Comparison of ENCODE assay signal across 17 cellular contexts in the genomic region with DNA sequence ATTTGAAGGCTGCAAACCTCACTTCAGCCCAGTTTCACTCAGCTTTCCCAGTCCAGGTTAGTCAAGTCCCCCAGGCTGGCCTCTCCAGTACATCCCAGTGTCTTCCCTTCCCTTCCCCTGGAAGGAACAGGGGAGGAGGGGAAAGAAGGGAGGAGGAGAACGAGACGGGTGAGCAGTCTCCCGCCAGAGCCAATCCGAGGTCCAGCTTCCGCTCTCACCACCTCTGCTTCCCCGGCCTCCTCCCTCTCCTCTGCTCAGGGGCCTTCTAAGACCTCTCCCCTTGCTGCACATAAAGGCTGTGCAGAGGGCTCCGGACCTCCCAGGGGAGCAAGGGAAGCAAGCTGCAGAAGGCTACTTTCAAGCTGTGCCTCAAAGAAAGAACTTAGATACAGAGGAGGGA. TPM values are rescaled to one million over a fixed set of nuclear protein-coding genes. Genes with fewer than 3 reads are reported as not detected.
DNase-seq lines count a peak whose midpoint lies in the region; ATAC-seq, FAIRE-seq and TF ChIP-seq lines count a peak whose summit lies in the region.
"Had no signal": no experiment of that assay in that cellular context is flagged by ENCODE, and none has a peak within 500 bp of the region (broad histone marks: within the 10 kb centered on the region; RNA-seq: fewer than 3 reads in every experiment).

No MANE protein-coding gene starts in this region.

- no peak for ATAC-seq in CD8-positive, alpha-beta T cell
- ATAC-seq: gastroesophageal sphincter had no signal

- no peaks in the 10 kb centered on the region for H3K36me3 Mint-ChIP-seq in brain
- H3K36me3 Mint-ChIP-seq in neural progenitor cell, result peaks cover 4% of the 10 kb centered on the region
- H3K36me3 Mint-ChIP-seq in CD8-positive, alpha-beta T cell, result no peaks in the 10 kb centered on the region

- no peaks in the 10 kb centered on the region for H4K20me1 ChIP-seq in neural progenitor cell (ENCODE audit: low read depth)

- CTCF ChIA-PET in CD8-positive, alpha-beta T cell (lab: Charles Lee), result interaction anchor here (0.8 to 8.4 kb wide), 8 partner anchors 9 to 122 kb away, joined by 3 to 78 read pairs (median 32); a partner anchor contains a TSS

- H3K79me2 ChIP-seq in neural progenitor cell (ENCODE audit: low read depth), result no peaks in the 10 kb centered on the region

- POLR2A ChIA-PET in CD8-positive, alpha-beta T cell (lab: Charles Lee), result interaction anchor here (2.9 kb wide), 1 partner anchor 11 kb away, joined by 27 read pairs; no protein-coding TSS in a partner anchor

- intact Hi-C loops in CD8-positive, alpha-beta T cell (cut with DNase I, micrococcal nuclease), result no loop called here

- H3K4me2 ChIP-seq in neural progenitor cell, result peak overlapping the region; percentile 61

- TF ChIP-seq CTCF in brain (conservative IDR thresholded peaks at IDR 0.05), result no peak
- no peak for TF ChIP-seq CTCF in neural progenitor cell (IDR thresholded peaks at IDR 0.05)
- no peak for TF ChIP-seq CTCF in CD8-positive, alpha-beta T cell (IDR thresholded peaks at IDR 0.05)

- H3K36me3 ChIP-seq in HUES6 (ENCODE audit: control insufficient read depth, insufficient read depth, low read length) (no peaks in the 10 kb centered on the region; the same call in 1 of the 2 replicates), neural progenitor cell (no peaks in the 10 kb centered on the region)
- H3K36me3 ChIP-seq in CD8-positive, alpha-beta T cell (ENCODE audit: insufficient read depth, low read length), result no peaks in the 10 kb centered on the region
- H3K36me3 ChIP-seq: gastroesophageal sphincter, neutrophil had no signal

- no peak for FAIRE-seq in GM19239 (lab: Jason Lieb, UNC)
- FAIRE-seq: astrocyte, RCC 7860 had no signal

- H3K27me3 Mint-ChIP-seq in brain (peaks cover 73% of the 10 kb centered on the region), neural progenitor cell (ENCODE audit: insufficient read depth, low read depth) (peaks cover 16% of the 10 kb centered on the region)
- peaks cover 7% of the 10 kb centered on the region for H3K27me3 Mint-ChIP-seq in CD8-positive, alpha-beta T cell (ENCODE audit: low read depth)

- no peak overlapping the region for H3K27ac ChIP-seq in HUES6 (ENCODE audit: low read depth, low read length)
- peak overlapping the region; percentile 52 for H3K27ac ChIP-seq in neural progenitor cell
- no peak overlapping the region for H3K27ac ChIP-seq in CD8-positive, alpha-beta T cell (ENCODE audit: low read depth, low read length)
- H3K27ac ChIP-seq: coronary artery, gastroesophageal sphincter, neutrophil had no signal

- peaks cover 41% of the 10 kb centered on the region for H3K27me3 ChIP-seq in HUES6 (ENCODE audit: control insufficient read depth, insufficient read depth, low read length)
- H3K27me3 ChIP-seq in neural progenitor cell, result peaks cover 48% of the 10 kb centered on the region
- no peaks in the 10 kb centered on the region for H3K27me3 ChIP-seq in CD8-positive, alpha-beta T cell (ENCODE audit: insufficient read depth, low read length)

- no peaks in the 10 kb centered on the region for H3K9me3 Mint-ChIP-seq in brain
- H3K9me3 Mint-ChIP-seq in neural progenitor cell, result no peaks in the 10 kb centered on the region
- no peaks in the 10 kb centered on the region for H3K9me3 Mint-ChIP-seq in CD8-positive, alpha-beta T cell

- peak overlapping the region; percentile 84 for H2AFZ ChIP-seq in neural progenitor cell (replicated peaks)

- DNase-seq in neural progenitor cell (ENCODE audit: low spot score), result peak; percentile 77
- no peak for DNase-seq in CD8-positive, alpha-beta T cell
- no peak for DNase-seq in GM19239 (ENCODE audit: insufficient read length, low spot score)
- no peak for DNase-seq in stimulated activated CD4-positive, alpha-beta T cell treated with anti-CD3 and anti-CD28 coated beads, Interleukin-4, amount 100 ng/mL, for 4 hours
- DNase-seq: activated gamma-delta T cell treated with Interleukin-2 at 50 U/mL for 16 hours, NCI-H1048, NCI-H2107, NCI-H748 treated with DMSO at 0.1 percent for 48 hours, substantia nigra had no signal

- H3K4me3 Mint-ChIP-seq in brain (peak overlapping the region in 3 of 5 experiments; percentile 39 to 55 (median 49)), neural progenitor cell (peak overlapping the region; percentile 60)
- no peak overlapping the region for H3K4me3 Mint-ChIP-seq in CD8-positive, alpha-beta T cell

- H3K4me3 ChIP-seq in HUES6 (ENCODE audit: low read depth, low read length), result peak overlapping the region; percentile 27; the same call in 1 of the 2 replicates
- H3K4me3 ChIP-seq in neural progenitor cell, result peak overlapping the region; percentile 18
- no peak overlapping the region for H3K4me3 ChIP-seq in CD8-positive, alpha-beta T cell (ENCODE audit: low read depth, low read length)
- H3K4me3 ChIP-seq: coronary artery, gastroesophageal sphincter, lung had no signal

- H3K27ac Mint-ChIP-seq in brain (peak overlapping the region in 3 of 5 experiments; percentile 31 to 94 (median 85)), neural progenitor cell (peak overlapping the region; percentile 84)
- H3K27ac Mint-ChIP-seq in CD8-positive, alpha-beta T cell, result no peak overlapping the region

- H3K4me1 Mint-ChIP-seq in brain, result peaks cover 49% of the 10 kb centered on the region
- peaks cover 56% of the 10 kb centered on the region for H3K4me1 Mint-ChIP-seq in neural progenitor cell
- H3K4me1 Mint-ChIP-seq in CD8-positive, alpha-beta T cell (ENCODE audit: low read depth), result peaks cover 37% of the 10 kb centered on the region

- H3K4me1 ChIP-seq in HUES6 (ENCODE audit: control insufficient read depth, insufficient read depth, low read length), result peaks cover 40% of the 10 kb centered on the region
- peaks cover 32% of the 10 kb centered on the region for H3K4me1 ChIP-seq in neural progenitor cell
- H3K4me1 ChIP-seq in CD8-positive, alpha-beta T cell (ENCODE audit: insufficient read depth, low read length), result peaks cover 39% of the 10 kb centered on the region

- H3K9me3 ChIP-seq in HUES6 (ENCODE audit: control insufficient read depth, insufficient read depth, low read depth, low read length), result no peaks in the 10 kb centered on the region
- no peaks in the 10 kb centered on the region for H3K9me3 ChIP-seq in neural progenitor cell (ENCODE audit: low read depth)
- no peaks in the 10 kb centered on the region for H3K9me3 ChIP-seq in CD8-positive, alpha-beta T cell (ENCODE audit: low read length)
- H3K9me3 ChIP-seq: gastroesophageal sphincter, neutrophil had no signal

- no peak overlapping the region for H3K9ac ChIP-seq in HUES6 (ENCODE audit: low read length)
- H3K9ac ChIP-seq in neural progenitor cell, result no peak overlapping the region

- peaks cover 31% of the 10 kb centered on the region for H3F3A ChIP-seq in neural progenitor cell (ENCODE audit: low read depth)

RNA-seq across cellular contexts. Expression of a gene that starts 4.1 kb away (rescaled TPM):
- 0.24 TPM for polyA plus RNA-seq in brain (ENCODE audit: insufficient read depth, low read depth, low replicate concordance)
- total RNA-seq in neural progenitor cell (ENCODE audit: low replicate concordance), result 0.43 and 1.8 TPM in 2 replicates
- total RNA-seq in CD8-positive, alpha-beta T cell, result 10 to 100 TPM in 1 of 2 experiments, 1 to 10 TPM in 1; 9.2 to 12.7 TPM

RNA-seq across cellular contexts. Expression of a gene that starts 8.0 kb away (rescaled TPM):
- 29.9 TPM for polyA plus RNA-seq in brain (ENCODE audit: insufficient read depth, low read depth, low replicate concordance)
- total RNA-seq in neural progenitor cell (ENCODE audit: low replicate concordance), result 7.9 and 19.9 TPM in 2 replicates
- total RNA-seq in CD8-positive, alpha-beta T cell, result 10 to 100 TPM; 43.6 to 49.3 TPM

RNA-seq across cellular contexts. Expression of a gene that starts 28.1 kb away (rescaled TPM):
- polyA plus RNA-seq in brain (ENCODE audit: insufficient read depth, low read depth, low replicate concordance), result 2.0 TPM
- total RNA-seq in neural progenitor cell (ENCODE audit: low replicate concordance), result 1.6 TPM in 1 of 2 replicates, not detected in the other
- 1 to 10 TPM; 6.7 to 8.6 TPM for total RNA-seq in CD8-positive, alpha-beta T cell

RNA-seq across cellular contexts. Expression of a gene that starts 29.4 kb away (rescaled TPM):
- polyA plus RNA-seq in brain (ENCODE audit: insufficient read depth, low read depth, low replicate concordance), result 4.2 TPM
- 1.3 and 11.0 TPM in 2 replicates for total RNA-seq in neural progenitor cell (ENCODE audit: low replicate concordance)
- 1 to 10 TPM; 1.1 to 1.4 TPM for total RNA-seq in CD8-positive, alpha-beta T cell

RNA-seq across cellular contexts. Expression of a gene that starts 37.5 kb away (rescaled TPM):
- 45.3 TPM for polyA plus RNA-seq in brain (ENCODE audit: insufficient read depth, low read depth, low replicate concordance)
- 8.1 and 10.3 TPM in 2 replicates for total RNA-seq in neural progenitor cell (ENCODE audit: low replicate concordance)
- 1 to 10 TPM; 1.9 to 2.7 TPM for total RNA-seq in CD8-positive, alpha-beta T cell
